In the genomic region with DNA sequence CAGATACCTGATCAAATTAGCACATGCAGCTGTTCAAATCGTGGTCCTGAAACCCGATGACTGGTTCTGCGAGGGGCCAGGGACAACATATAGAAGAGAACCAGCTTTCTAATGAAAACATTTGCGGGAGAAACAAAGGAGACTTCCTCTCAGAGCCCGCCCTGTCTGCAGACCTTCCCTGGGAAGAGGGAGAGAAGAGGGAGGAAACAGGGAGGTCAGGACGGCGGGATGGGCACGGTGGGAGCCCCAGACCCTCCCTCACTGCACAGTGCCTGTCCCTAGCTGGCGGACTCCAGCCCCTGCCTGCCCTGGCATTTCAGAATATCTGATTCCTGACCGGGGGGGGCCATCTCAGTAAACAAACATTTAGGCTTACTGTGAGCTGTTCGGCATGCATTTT, we compare ENCODE assay signal across 28 cellular contexts.
"Had no signal": no experiment of that assay in that cellular context is flagged by ENCODE, and none has a peak within 500 bp of the region (broad histone marks: within the 10 kb centered on the region; RNA-seq: fewer than 3 reads in every experiment).

No MANE protein-coding gene starts in this region.

- H3K36me3 Mint-ChIP-seq: activated naive CD4-positive, alpha-beta T cell treated with anti-CD3 and anti-CD28 coated beads, Interleukin-2, amount 10 ng/mL, durations not matched to agents 7 days and 5 days; activated naive CD8-positive, alpha-beta T cell treated with anti-CD3 and anti-CD28 coated beads for 36 hours had no signal

- ATAC-seq: activated CD4-positive, alpha-beta T cell treated with anti-CD3 and anti-CD28 coated beads for 36 hours; activated T-cell treated with anti-CD3 and anti-CD28 coated beads, Interleukin-2, amount 50 U/mL, for 72 hours; PC-3; T-helper 17 cell had no signal

- H3K27me3 ChIP-seq: brain microvascular endothelial cell, cardiac muscle cell had no signal

- H3K27ac Mint-ChIP-seq: activated CD4-positive, alpha-beta memory T cell treated with anti-CD3 and anti-CD28 coated beads, Interleukin-2, amount 10 ng/mL, durations not matched to agents 7 days and 5 days; activated CD4-positive, alpha-beta T cell treated with anti-CD3 and anti-CD28 coated beads for 36 hours; activated naive CD4-positive, alpha-beta T cell treated with anti-CD3 and anti-CD28 coated beads, Interleukin-2, amount 10 ng/mL, durations not matched to agents 7 days and 5 days; activated naive CD8-positive, alpha-beta T cell treated with anti-CD3 and anti-CD28 coated beads for 36 hours; activated T-cell treated with anti-CD3 and anti-CD28 coated beads, Interleukin-2, amount 50 U/mL, for 72 hours; activated T-helper 2 cell treated with anti-CD3 and anti-CD28 coated beads, Interferon-gamma antibody, Interleukin-2, Interleukin-4, amounts not matched to agents 10 μg/mL and 5 μg/mL and 100 μg/mL, durations not matched to agents 14 hours and 24 hours and 36 hours; T-helper 17 cell had no signal

- H3K4me3 Mint-ChIP-seq: activated CD4-positive, alpha-beta memory T cell treated with anti-CD3 and anti-CD28 coated beads, Interleukin-2, amount 10 ng/mL, durations not matched to agents 7 days and 5 days; activated CD4-positive, alpha-beta T cell treated with anti-CD3 and anti-CD28 coated beads for 36 hours; activated naive CD4-positive, alpha-beta T cell treated with anti-CD3 and anti-CD28 coated beads, Interleukin-2, amount 10 ng/mL, durations not matched to agents 7 days and 5 days; activated naive CD8-positive, alpha-beta T cell treated with anti-CD3 and anti-CD28 coated beads for 36 hours; activated T-cell treated with anti-CD3 and anti-CD28 coated beads, Interleukin-2, amount 50 U/mL, for 72 hours; T-helper 17 cell had no signal

- H3K9me3 Mint-ChIP-seq: activated CD4-positive, alpha-beta memory T cell treated with anti-CD3 and anti-CD28 coated beads, Interleukin-2, amount 10 ng/mL, durations not matched to agents 7 days and 5 days; activated naive CD8-positive, alpha-beta T cell treated with anti-CD3 and anti-CD28 coated beads for 36 hours; activated T-cell treated with anti-CD3 and anti-CD28 coated beads, Interleukin-2, amount 50 U/mL, for 72 hours; activated T-helper 2 cell treated with anti-CD3 and anti-CD28 coated beads, Interferon-gamma antibody, Interleukin-2, Interleukin-4, amounts not matched to agents 10 μg/mL and 5 μg/mL and 100 μg/mL, durations not matched to agents 14 hours and 24 hours and 36 hours had no signal

- H3K36me3 ChIP-seq: brain microvascular endothelial cell, cardiac muscle cell, MG63 had no signal

- H3K27me3 Mint-ChIP-seq: activated CD4-positive, alpha-beta memory T cell treated with anti-CD3 and anti-CD28 coated beads, Interleukin-2, amount 10 ng/mL, durations not matched to agents 7 days and 5 days; activated naive CD4-positive, alpha-beta T cell treated with anti-CD3 and anti-CD28 coated beads, Interleukin-2, amount 10 ng/mL, durations not matched to agents 7 days and 5 days had no signal

- H3K27ac ChIP-seq: brain microvascular endothelial cell, cardiac muscle cell, VCaP had no signal

- H3K4me1 Mint-ChIP-seq: activated CD4-positive, alpha-beta memory T cell treated with anti-CD3 and anti-CD28 coated beads, Interleukin-2, amount 10 ng/mL, durations not matched to agents 7 days and 5 days; activated CD4-positive, alpha-beta T cell treated with anti-CD3 and anti-CD28 coated beads for 36 hours; activated naive CD4-positive, alpha-beta T cell treated with anti-CD3 and anti-CD28 coated beads, Interleukin-2, amount 10 ng/mL, durations not matched to agents 7 days and 5 days; activated naive CD8-positive, alpha-beta T cell treated with anti-CD3 and anti-CD28 coated beads for 36 hours had no signal

- DNase-seq: activated CD4-positive, alpha-beta memory T cell treated with anti-CD3 and anti-CD28 coated beads, Interleukin-2, amount 10 ng/mL, durations not matched to agents 7 days and 5 days; activated CD4-positive, alpha-beta T cell treated with anti-CD3 and anti-CD28 coated beads for 36 hours; activated CD4-positive, alpha-beta T cell treated with anti-CD3 and anti-CD28 coated beads, Interleukin-2, amount 50 U/mL, for 1 hour; activated CD8-positive, alpha-beta memory T cell treated with anti-CD3 and anti-CD28 coated beads, Interleukin-2, amount 50 U/mL, for 4 hours; activated gamma-delta T cell treated with Interleukin-2 at 50 U/mL for 16 hours; activated naive CD4-positive, alpha-beta T cell treated with anti-CD3 and anti-CD28 coated beads, Interleukin-2, amount 10 ng/mL, durations not matched to agents 7 days and 5 days; activated naive CD8-positive, alpha-beta T cell treated with anti-CD3 and anti-CD28 coated beads for 36 hours; activated T-cell treated with anti-CD3 and anti-CD28 coated beads, Interleukin-2, amount 50 U/mL, for 72 hours; brain microvascular endothelial cell; cerebellar nuclear complex; MG63; MV-4-11; NCI-H1092 treated with DMSO at 0.1 percent for 48 hours; NCI-H1417 treated with DMSO at 0.1 percent for 48 hours; NCI-H1694; NCI-H2029; NCI-H2107; NCI-H2171 treated with DMSO at 0.1 percent for 48 hours; NCI-H226; NCI-H526 treated with DMSO at 0.1 percent for 48 hours; NK-92 treated with Interleukin-12 subunit alpha and Interleukin-12 subunit beta, amount 100 ng/mL, for 24 hours; PC-3; SHP77; T-helper 17 cell; T-helper 9 cell had no signal

- H3K9me3 ChIP-seq: MG63 had no signal

- H3K4me3 ChIP-seq: cardiac muscle cell, MG63 had no signal
